ENCODE assay signal across 1 cellular context in genomic region chr7:98556288-98556687, GRCh38.
TF ChIP-seq lines count a peak whose summit lies in the region.

No MANE protein-coding gene starts in this region.

TF ChIP-seq in K562, 482 proteins besides CTCF, POLR2A, EP300 and RAD21 (continued from another document):
- no peak for TF ChIP-seq GTF2F1 (IDR thresholded peaks at IDR 0.05; ENCODE audit: low read depth, low read length)
- no peak for TF ChIP-seq NFE2L1 (tag; IDR thresholded peaks at IDR 0.05; ENCODE audit: borderline replicate concordance, low read depth)
- no peak for TF ChIP-seq CBFA2T2 (conservative IDR thresholded peaks at IDR 0.05)
- no peak for TF ChIP-seq RERE (CRISPR knock-in tag; IDR thresholded peaks at IDR 0.05; ENCODE audit: borderline replicate concordance)
- no peak for TF ChIP-seq BCLAF1 (IDR thresholded peaks at IDR 0.05; ENCODE audit: borderline replicate concordance in 1 of 2, control insufficient read depth in 1 of 2, low read depth in 2 of 2, low read length in 1 of 2)
- no peak for TF ChIP-seq TEAD4 (IDR thresholded peaks at IDR 0.05; ENCODE audit: low read length)
- no peak for TF ChIP-seq TEAD4 (CRISPR knock-in tag; IDR thresholded peaks at IDR 0.05; ENCODE audit: borderline replicate concordance)
- no peak for TF ChIP-seq WHSC1 (IDR thresholded peaks at IDR 0.05; ENCODE audit: low read length)
- TF ChIP-seq TFE3 (CRISPR knock-in tag; IDR thresholded peaks at IDR 0.05), result no peak
